Comparison of ENCODE assay signal across 1 cellular context in the genomic region with DNA sequence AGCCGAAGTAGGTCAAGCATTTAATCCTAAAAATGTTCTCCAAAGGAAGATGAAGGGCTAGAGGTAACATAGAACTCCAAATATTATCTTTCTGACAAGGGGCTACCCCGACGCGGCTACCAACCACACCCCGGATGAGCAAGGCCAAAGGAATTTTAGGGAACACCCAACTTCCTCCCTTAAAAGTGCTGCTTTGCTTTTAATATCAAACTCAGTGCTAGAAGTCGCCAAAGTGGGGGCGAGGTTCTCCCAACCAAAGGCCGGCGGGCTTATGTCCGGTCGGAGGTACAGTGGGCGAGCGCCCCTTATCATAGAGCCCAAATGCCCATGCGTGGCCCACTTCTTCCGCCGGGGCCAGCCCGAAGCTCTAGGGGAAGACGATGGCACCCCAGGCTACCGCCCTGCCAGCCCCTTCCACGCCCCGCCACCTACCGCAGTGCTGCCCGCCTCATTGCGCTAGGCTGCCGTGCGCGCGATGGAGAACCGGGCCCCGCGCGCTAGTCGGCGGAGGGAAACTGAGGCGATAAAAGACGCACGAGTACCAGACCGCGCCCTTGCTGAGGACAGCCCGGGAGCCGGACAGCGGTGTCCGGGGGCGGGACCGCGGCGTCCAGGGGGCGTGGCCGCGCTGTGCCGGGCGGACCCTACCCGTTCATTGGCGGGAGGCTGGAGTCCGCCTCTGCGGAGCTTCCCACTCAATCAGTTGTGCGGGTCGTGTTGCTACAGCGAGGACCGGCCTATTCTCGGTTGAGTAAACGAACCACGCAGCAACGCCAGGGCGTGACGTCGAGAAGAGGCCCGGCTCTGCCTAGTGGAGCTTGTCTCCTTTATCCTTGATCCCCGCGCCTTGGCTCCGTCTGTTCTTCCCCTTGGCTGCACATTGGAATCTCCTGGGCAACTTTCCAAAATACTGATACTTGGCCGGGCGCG.
TF ChIP-seq lines count a peak whose summit lies in the region.

TSS of gene ACOT9 (minus strand) at position 584 of the 930 bp plus-strand sequence. CDS start at position 452, 132 bp downstream.

TF ChIP-seq in K562, 482 proteins besides CTCF, POLR2A, EP300 and RAD21 (continued from another document and continues in another):
- TF ChIP-seq, protein P1, sequence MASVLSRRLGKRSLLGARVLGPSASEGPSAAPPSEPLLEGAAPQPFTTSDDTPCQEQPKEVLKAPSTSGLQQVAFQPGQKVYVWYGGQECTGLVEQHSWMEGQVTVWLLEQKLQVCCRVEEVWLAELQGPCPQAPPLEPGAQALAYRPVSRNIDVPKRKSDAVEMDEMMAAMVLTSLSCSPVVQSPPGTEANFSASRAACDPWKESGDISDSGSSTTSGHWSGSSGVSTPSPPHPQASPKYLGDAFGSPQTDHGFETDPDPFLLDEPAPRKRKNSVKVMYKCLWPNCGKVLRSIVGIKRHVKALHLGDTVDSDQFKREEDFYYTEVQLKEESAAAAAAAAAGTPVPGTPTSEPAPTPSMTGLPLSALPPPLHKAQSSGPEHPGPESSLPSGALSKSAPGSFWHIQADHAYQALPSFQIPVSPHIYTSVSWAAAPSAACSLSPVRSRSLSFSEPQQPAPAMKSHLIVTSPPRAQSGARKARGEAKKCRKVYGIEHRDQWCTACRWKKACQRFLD (CRISPR knock-in tag; IDR thresholded peaks at IDR 0.05), result peak; percentile 73; the same call in 1 of the 2 replicates
- TF ChIP-seq CHD7 (IDR thresholded peaks at IDR 0.05; ENCODE audit: low read depth, low read length) (no peak), BDP1 (IDR thresholded peaks at IDR 0.05; ENCODE audit: insufficient read depth, insufficient read length) (no peak), MAX (CRISPR knock-in tag; IDR thresholded peaks at IDR 0.05) (peak; percentile 66), ZNF77 (CRISPR knock-in tag; IDR thresholded peaks at IDR 0.05) (no peak), RB1 (IDR thresholded peaks at IDR 0.05; ENCODE audit: low read depth) (0 out of 2 replicates have a peak, but pooled peaks have one; percentile 42), BACH1 (tag; IDR thresholded peaks at IDR 0.05) (no peak), NFIX (CRISPR knock-in tag; IDR thresholded peaks at IDR 0.05; ENCODE audit: low read depth) (no peak), ATF3 (IDR thresholded peaks at IDR 0.05) (peak; percentile 81; the same call in 1 of the 2 replicates), ATF3 (CRISPR knock-in tag; conservative IDR thresholded peaks at IDR 0.05) (0 out of 2 replicates have a peak, but pooled peaks have one; percentile 53), TAF9B (IDR thresholded peaks at IDR 0.05; ENCODE audit: partially characterized antibody) (peak; percentile 23), SUPT5H (IDR thresholded peaks at IDR 0.05) (peak; percentile 76), TAF15 (IDR thresholded peaks at IDR 0.05; ENCODE audit: low read depth, low read length) (no peak), MXI1 (IDR thresholded peaks at IDR 0.05; ENCODE audit: low read depth, low read length) (0 out of 2 replicates have a peak, but pooled peaks have one; percentile 11), ZNF217 (CRISPR knock-in tag; IDR thresholded peaks at IDR 0.05) (no peak), GABPB2 (CRISPR knock-in tag; conservative IDR thresholded peaks at IDR 0.05) (no peak), ZNF699 (CRISPR knock-in tag; IDR thresholded peaks at IDR 0.05; ENCODE audit: insufficient replicate concordance) (no peak), TRIM24 (IDR thresholded peaks at IDR 0.05) (no peak), NFXL1 (CRISPR knock-in tag; IDR thresholded peaks at IDR 0.05) (no peak), NRF1 (conservative IDR thresholded peaks at IDR 0.05 in 1 of 2, IDR thresholded peaks at IDR 0.05 in 1 of 2) (peak; percentile 65 to 75), ZNF740 (CRISPR knock-in tag; IDR thresholded peaks at IDR 0.05) (no peak), ZNF740 (tag; IDR thresholded peaks at IDR 0.05) (no peak), POLR2B (IDR thresholded peaks at IDR 0.05; ENCODE audit: low read depth, partially characterized antibody) (peak; percentile 57), MED1 (CRISPR knock-in tag; IDR thresholded peaks at IDR 0.05; ENCODE audit: borderline replicate concordance) (no peak), TCF3 (CRISPR knock-in tag; IDR thresholded peaks at IDR 0.05) (no peak), ZNF511 (CRISPR knock-in tag; IDR thresholded peaks at IDR 0.05) (peak; percentile 49; the same call in 1 of the 2 replicates), MBD2 (IDR thresholded peaks at IDR 0.05; ENCODE audit: borderline replicate concordance, low read depth) (peak; percentile 68; the same call in 1 of the 2 replicates), THAP7 (CRISPR knock-in tag; IDR thresholded peaks at IDR 0.05) (no peak), TAL1 (IDR thresholded peaks at IDR 0.05) (no peak)
- TF ChIP-seq, protein P2, sequence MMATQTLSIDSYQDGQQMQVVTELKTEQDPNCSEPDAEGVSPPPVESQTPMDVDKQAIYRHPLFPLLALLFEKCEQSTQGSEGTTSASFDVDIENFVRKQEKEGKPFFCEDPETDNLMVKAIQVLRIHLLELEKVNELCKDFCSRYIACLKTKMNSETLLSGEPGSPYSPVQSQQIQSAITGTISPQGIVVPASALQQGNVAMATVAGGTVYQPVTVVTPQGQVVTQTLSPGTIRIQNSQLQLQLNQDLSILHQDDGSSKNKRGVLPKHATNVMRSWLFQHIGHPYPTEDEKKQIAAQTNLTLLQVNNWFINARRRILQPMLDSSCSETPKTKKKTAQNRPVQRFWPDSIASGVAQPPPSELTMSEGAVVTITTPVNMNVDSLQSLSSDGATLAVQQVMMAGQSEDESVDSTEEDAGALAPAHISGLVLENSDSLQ (IDR thresholded peaks at IDR 0.05), result peak; percentile 47
- TF ChIP-seq, protein P3, sequence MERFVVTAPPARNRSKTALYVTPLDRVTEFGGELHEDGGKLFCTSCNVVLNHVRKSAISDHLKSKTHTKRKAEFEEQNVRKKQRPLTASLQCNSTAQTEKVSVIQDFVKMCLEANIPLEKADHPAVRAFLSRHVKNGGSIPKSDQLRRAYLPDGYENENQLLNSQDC (CRISPR knock-in tag; IDR thresholded peaks at IDR 0.05), result no peak
- TF ChIP-seq, protein P4, sequence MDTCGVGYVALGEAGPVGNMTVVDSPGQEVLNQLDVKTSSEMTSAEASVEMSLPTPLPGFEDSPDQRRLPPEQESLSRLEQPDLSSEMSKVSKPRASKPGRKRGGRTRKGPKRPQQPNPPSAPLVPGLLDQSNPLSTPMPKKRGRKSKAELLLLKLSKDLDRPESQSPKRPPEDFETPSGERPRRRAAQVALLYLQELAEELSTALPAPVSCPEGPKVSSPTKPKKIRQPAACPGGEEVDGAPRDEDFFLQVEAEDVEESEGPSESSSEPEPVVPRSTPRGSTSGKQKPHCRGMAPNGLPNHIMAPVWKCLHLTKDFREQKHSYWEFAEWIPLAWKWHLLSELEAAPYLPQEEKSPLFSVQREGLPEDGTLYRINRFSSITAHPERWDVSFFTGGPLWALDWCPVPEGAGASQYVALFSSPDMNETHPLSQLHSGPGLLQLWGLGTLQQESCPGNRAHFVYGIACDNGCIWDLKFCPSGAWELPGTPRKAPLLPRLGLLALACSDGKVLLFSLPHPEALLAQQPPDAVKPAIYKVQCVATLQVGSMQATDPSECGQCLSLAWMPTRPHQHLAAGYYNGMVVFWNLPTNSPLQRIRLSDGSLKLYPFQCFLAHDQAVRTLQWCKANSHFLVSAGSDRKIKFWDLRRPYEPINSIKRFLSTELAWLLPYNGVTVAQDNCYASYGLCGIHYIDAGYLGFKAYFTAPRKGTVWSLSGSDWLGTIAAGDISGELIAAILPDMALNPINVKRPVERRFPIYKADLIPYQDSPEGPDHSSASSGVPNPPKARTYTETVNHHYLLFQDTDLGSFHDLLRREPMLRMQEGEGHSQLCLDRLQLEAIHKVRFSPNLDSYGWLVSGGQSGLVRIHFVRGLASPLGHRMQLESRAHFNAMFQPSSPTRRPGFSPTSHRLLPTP (IDR thresholded peaks at IDR 0.05; ENCODE audit: borderline replicate concordance, extremely low read depth, insufficient read length), result no peak
